In the genomic region with DNA sequence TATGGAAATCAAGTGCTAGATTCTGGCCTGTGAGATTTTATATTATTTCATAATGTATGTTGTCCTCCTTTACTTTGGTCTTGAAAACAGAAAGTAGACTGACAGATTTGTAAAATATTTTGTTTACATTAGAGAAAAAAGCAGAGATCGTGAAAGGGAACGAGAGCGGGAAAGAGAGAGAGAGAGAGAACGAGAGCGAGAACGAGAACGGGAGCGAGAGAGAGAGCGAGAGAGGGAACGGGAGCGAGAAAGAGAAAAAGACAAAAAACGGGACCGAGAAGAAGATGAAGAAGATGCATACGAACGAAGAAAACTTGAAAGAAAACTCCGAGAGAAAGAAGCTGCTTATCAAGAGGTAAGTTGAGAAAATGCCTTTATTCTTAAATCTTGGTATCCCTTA, we compare ENCODE assay signal across 15 cellular contexts. TPM values are rescaled to one million over a fixed set of nuclear protein-coding genes. Genes with fewer than 3 reads are reported as not detected.
DNase-seq lines count a peak whose midpoint lies in the region; ATAC-seq and TF ChIP-seq lines count a peak whose summit lies in the region.
"Had no signal": no experiment of that assay in that cellular context is flagged by ENCODE, and none has a peak within 500 bp of the region (broad histone marks: within the 10 kb centered on the region; RNA-seq: fewer than 3 reads in every experiment).

No MANE protein-coding gene starts in this region.

- H3K27me3 ChIP-seq in Caco-2 (replicated peaks; ENCODE audit: control insufficient read depth, insufficient read depth, low read length), result no peaks in the 10 kb centered on the region
- H3K27me3 ChIP-seq: BLaER1 treated with 17β-estradiol and CSF1 and Interleukin-3, amounts not matched to agents 10 nM and 100 nM had no signal

- no peaks in the 10 kb centered on the region for H3K4me1 Mint-ChIP-seq in activated T-cell treated with anti-CD3 and anti-CD28 coated beads, Interleukin-2, amount 50 U/mL, for 72 hours (ENCODE audit: low read depth)
- H3K4me1 Mint-ChIP-seq in activated T-cell treated with anti-CD3 and anti-CD28 coated beads, Interleukin-2, amount 50 U/mL, for 4 hours (ENCODE audit: low read depth), result peaks cover 3% of the 10 kb centered on the region
- H3K4me1 Mint-ChIP-seq in Caco-2 (ENCODE audit: low read depth, unreplicated experiment) (no peaks in the 10 kb centered on the region), WTC11 (no peaks in the 10 kb centered on the region), nephron progenitor cell (no peaks in the 10 kb centered on the region), immature natural killer cell (peaks cover 1 to 4% of the 10 kb centered on the region in 2 donors)

- intact Hi-C loops in Caco-2 (cut with micrococcal nuclease; ENCODE audit: unreplicated experiment) (no loop called here), mucosa of descending colon (cut with DNase I, micrococcal nuclease) (no loop called here)

- TF ChIP-seq CTCF in Caco-2 (IDR thresholded peaks at IDR 0.05; ENCODE audit: insufficient read depth in 1 of 2, low read depth in 1 of 2, low read length in 1 of 2, severe bottlenecking in 1 of 2, unreplicated experiment in 1 of 2), result no peak
- TF ChIP-seq CTCF in WTC11 (IDR thresholded peaks at IDR 0.05), result no peak
- no peak for TF ChIP-seq CTCF in nephron progenitor cell (IDR thresholded peaks at IDR 0.05)
- no peak for TF ChIP-seq CTCF in mucosa of descending colon (IDR thresholded peaks at IDR 0.05)

- no peaks in the 10 kb centered on the region for H3K9me3 ChIP-seq in Caco-2
- no peaks in the 10 kb centered on the region for H3K9me3 ChIP-seq in mucosa of descending colon
- H3K9me3 ChIP-seq: BLaER1 treated with 17β-estradiol and CSF1 and Interleukin-3, amounts not matched to agents 10 nM and 100 nM; HAP-1 had no signal

- no peak overlapping the region for H3K4me3 ChIP-seq in Caco-2 (ENCODE audit: low read depth, low read length)
- H3K4me3 ChIP-seq in mucosa of descending colon, result no peak overlapping the region
- H3K4me3 ChIP-seq: BLaER1 treated with 17β-estradiol and CSF1 and Interleukin-3, amounts not matched to agents 10 nM and 100 nM; HAP-1 had no signal

- POLR2A ChIA-PET in Caco-2 (lab: Charles Lee), result no interaction called here
- POLR2A ChIA-PET in WTC11 (lab: Charles Lee), result no interaction called here

- H3K36me3 ChIP-seq in Caco-2 (ENCODE audit: control insufficient read depth, insufficient read depth, low read length), result no peaks in the 10 kb centered on the region; the same call in 1 of the 2 replicates
- peaks cover 17% of the 10 kb centered on the region for H3K36me3 ChIP-seq in mucosa of descending colon (ENCODE audit: low read depth)

- H3K27me3 Mint-ChIP-seq in activated T-cell treated with anti-CD3 and anti-CD28 coated beads, Interleukin-2, amount 50 U/mL, for 72 hours (ENCODE audit: low read depth), result no peaks in the 10 kb centered on the region
- no peaks in the 10 kb centered on the region for H3K27me3 Mint-ChIP-seq in activated T-cell treated with anti-CD3 and anti-CD28 coated beads, Interleukin-2, amount 50 U/mL, for 4 hours (ENCODE audit: low read depth)
- H3K27me3 Mint-ChIP-seq in Caco-2 (ENCODE audit: insufficient read depth, unreplicated experiment) (no peaks in the 10 kb centered on the region), WTC11 (ENCODE audit: low read depth) (no peaks in the 10 kb centered on the region), nephron progenitor cell (ENCODE audit: low read depth, poor library complexity) (no peaks in the 10 kb centered on the region), immature natural killer cell (ENCODE audit: low read depth in 3 of 3) (peaks cover 4 to 10% (median 7%) of the 10 kb centered on the region in 3 donors)
- H3K27me3 Mint-ChIP-seq: CD4-positive, CD25-positive, alpha-beta regulatory T cell had no signal

- H3K4me3 Mint-ChIP-seq in activated T-cell treated with anti-CD3 and anti-CD28 coated beads, Interleukin-2, amount 50 U/mL, for 72 hours, result no peak overlapping the region
- no peak overlapping the region for H3K4me3 Mint-ChIP-seq in activated T-cell treated with anti-CD3 and anti-CD28 coated beads, Interleukin-2, amount 50 U/mL, for 4 hours
- H3K4me3 Mint-ChIP-seq in Caco-2 (ENCODE audit: unreplicated experiment) (no peak overlapping the region), WTC11 (no peak overlapping the region), nephron progenitor cell (no peak overlapping the region), immature natural killer cell (no peak overlapping the region)
- H3K4me3 Mint-ChIP-seq: CD4-positive, CD25-positive, alpha-beta regulatory T cell; HFFc6 had no signal

- DNase-seq in activated T-cell treated with anti-CD3 and anti-CD28 coated beads, Interleukin-2, amount 50 U/mL, for 72 hours, result no peak
- DNase-seq in activated T-cell treated with anti-CD3 and anti-CD28 coated beads, Interleukin-2, amount 50 U/mL, for 4 hours, result no peak
- no peak for DNase-seq in Caco-2
- no peak for DNase-seq in WTC11 (ENCODE audit: low spot score)
- DNase-seq in nephron progenitor cell, result no peak
- no peak for DNase-seq in mucosa of descending colon
- DNase-seq in immature natural killer cell, result no peak
- DNase-seq: ACHN; CD4-positive, CD25-positive, alpha-beta regulatory T cell; DMS79 treated with DMSO at 0.1 percent for 48 hours; EL; HFFc6 had no signal

- CTCF ChIA-PET in Caco-2 (lab: Charles Lee), result no interaction called here
- CTCF ChIA-PET in WTC11 (lab: Charles Lee), result no interaction called here

- H3K4me1 ChIP-seq in Caco-2 (no peaks in the 10 kb centered on the region; the same call in 1 of the 2 replicates), mucosa of descending colon (ENCODE audit: low read depth) (no peaks in the 10 kb centered on the region)
- H3K4me1 ChIP-seq: BLaER1 treated with 17β-estradiol and CSF1 and Interleukin-3, amounts not matched to agents 10 nM and 100 nM; HAP-1 had no signal

- no peaks in the 10 kb centered on the region for H3K9me3 Mint-ChIP-seq in activated T-cell treated with anti-CD3 and anti-CD28 coated beads, Interleukin-2, amount 50 U/mL, for 72 hours
- H3K9me3 Mint-ChIP-seq in activated T-cell treated with anti-CD3 and anti-CD28 coated beads, Interleukin-2, amount 50 U/mL, for 4 hours, result no peaks in the 10 kb centered on the region
- no peaks in the 10 kb centered on the region for H3K9me3 Mint-ChIP-seq in Caco-2 (ENCODE audit: unreplicated experiment)
- H3K9me3 Mint-ChIP-seq in WTC11, result no peaks in the 10 kb centered on the region
- H3K9me3 Mint-ChIP-seq in nephron progenitor cell, result no peaks in the 10 kb centered on the region
- no peaks in the 10 kb centered on the region for H3K9me3 Mint-ChIP-seq in immature natural killer cell
- H3K9me3 Mint-ChIP-seq: CD4-positive, CD25-positive, alpha-beta regulatory T cell; HFFc6 had no signal

- H3K27ac Mint-ChIP-seq in activated T-cell treated with anti-CD3 and anti-CD28 coated beads, Interleukin-2, amount 50 U/mL, for 72 hours, result peak overlapping the region; percentile 72
- peak overlapping the region; percentile 22 for H3K27ac Mint-ChIP-seq in Caco-2 (ENCODE audit: unreplicated experiment)
- H3K27ac Mint-ChIP-seq in WTC11, result peak overlapping the region; percentile 40; the same call in 1 of the 2 replicates
- H3K27ac Mint-ChIP-seq in nephron progenitor cell, result peak overlapping the region; percentile 2
- peak overlapping the region in 1 of 6 donors; percentile 8 for H3K27ac Mint-ChIP-seq in immature natural killer cell
- H3K27ac Mint-ChIP-seq: CD4-positive, CD25-positive, alpha-beta regulatory T cell; HFFc6 had no signal

- H3K36me3 Mint-ChIP-seq in activated T-cell treated with anti-CD3 and anti-CD28 coated beads, Interleukin-2, amount 50 U/mL, for 72 hours (ENCODE audit: insufficient read depth in 2 of 2), result peaks cover 14 to 32% of the 10 kb centered on the region in 2 donors
- H3K36me3 Mint-ChIP-seq in activated T-cell treated with anti-CD3 and anti-CD28 coated beads, Interleukin-2, amount 50 U/mL, for 4 hours (ENCODE audit: insufficient read depth), result peaks cover 41% of the 10 kb centered on the region
- H3K36me3 Mint-ChIP-seq in Caco-2 (ENCODE audit: insufficient read depth, unreplicated experiment) (peaks cover 78% of the 10 kb centered on the region), WTC11 (peaks cover 75% of the 10 kb centered on the region), nephron progenitor cell (ENCODE audit: low read depth) (peaks cover 88% of the 10 kb centered on the region), immature natural killer cell (peaks cover 38 to 54% (median 50%) of the 10 kb centered on the region in 3 donors)

- ATAC-seq in activated T-cell treated with anti-CD3 and anti-CD28 coated beads, Interleukin-2, amount 50 U/mL, for 72 hours (replicated peaks in 1 of 2), result no peak
- no peak for ATAC-seq in activated T-cell treated with anti-CD3 and anti-CD28 coated beads, Interleukin-2, amount 50 U/mL, for 4 hours
- ATAC-seq in WTC11 (no peak), mucosa of descending colon (no peak)
- ATAC-seq: HepG2 had no signal

- BruUV-seq in Caco-2 (replicated peaks; lab: Mats Ljungman, UMichigan), result no TSS peak

TF ChIP-seq in WTC11, 78 proteins besides CTCF, POLR2A, EP300 and RAD21 (continues in another document):
- no peak for TF ChIP-seq CBFB (CRISPR knock-in tag; IDR thresholded peaks at IDR 0.05; ENCODE audit: low read depth)
- no peak for TF ChIP-seq USF2 (CRISPR knock-in tag; IDR thresholded peaks at IDR 0.05)
- TF ChIP-seq NFYB (CRISPR knock-in tag; conservative IDR thresholded peaks at IDR 0.05; ENCODE audit: low read depth), result no peak

RNA-seq across cellular contexts. Expression of gene PSEN1, which starts 30.6 kb away (rescaled TPM):
- 10 to 100 TPM; 40.1 to 42.2 TPM for total RNA-seq in activated T-cell treated with anti-CD3 and anti-CD28 coated beads, Interleukin-2, amount 50 U/mL, for 72 hours
- 10 to 100 TPM; 21.5 to 29.2 (median 25.0) TPM for total RNA-seq in activated T-cell treated with anti-CD3 and anti-CD28 coated beads, Interleukin-2, amount 50 U/mL, for 4 hours
- 74.8 and 76.8 TPM in 2 replicates for total RNA-seq in Caco-2 (2022)
- 26.6 to 31.6 TPM (median 27.2 TPM) in 3 replicates for total RNA-seq in WTC11 (2021)
- total RNA-seq in mucosa of descending colon, result 100 to 1,000 TPM in 1 of 3 donors, 10 to 100 TPM in 2; 93.8 to 147 (median 100.0) TPM
- 10 to 100 TPM; 26.8 to 43.0 (median 40.9) TPM for polyA plus RNA-seq in immature natural killer cell

RNA-seq across cellular contexts. Expression of gene RBM25, which starts 47.4 kb away (rescaled TPM):
- total RNA-seq in activated T-cell treated with anti-CD3 and anti-CD28 coated beads, Interleukin-2, amount 50 U/mL, for 72 hours, result 10 to 100 TPM; 91.8 to 92.3 TPM
- 100 to 1,000 TPM; 117 to 123 (median 121) TPM for total RNA-seq in activated T-cell treated with anti-CD3 and anti-CD28 coated beads, Interleukin-2, amount 50 U/mL, for 4 hours
- total RNA-seq in Caco-2 (2022) (89.3 and 98.8 TPM in 2 replicates), WTC11 (2021) (142 to 147 TPM (median 145 TPM) in 3 replicates), mucosa of descending colon (10 to 100 TPM; 66.0 to 68.7 (median 66.2) TPM)
- 10 to 100 TPM; 19.3 to 67.4 (median 24.6) TPM for polyA plus RNA-seq in immature natural killer cell
